Comparison of ENCODE assay signal across 20 cellular contexts in the genomic region with DNA sequence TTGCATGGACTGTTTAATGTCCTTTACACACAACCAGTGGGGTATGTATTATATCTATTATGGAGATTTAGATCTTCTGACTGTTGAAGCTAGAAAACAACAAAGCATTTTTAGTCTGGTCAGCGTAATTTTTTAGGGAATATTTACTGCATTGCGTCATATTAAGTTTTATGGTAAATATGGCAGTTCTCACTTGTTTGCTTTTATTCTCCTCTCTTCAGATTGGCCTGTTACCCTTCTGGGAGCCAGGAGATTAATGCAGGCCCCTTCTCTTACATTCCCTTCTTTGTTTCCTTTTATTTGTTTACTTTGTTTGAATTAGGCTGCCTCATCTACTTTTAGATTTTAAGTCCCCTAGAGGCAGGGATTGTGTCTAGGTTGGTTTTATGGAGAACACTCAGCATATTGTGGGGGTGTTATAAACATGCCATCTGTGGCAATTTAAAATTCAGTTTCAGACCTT. TPM values are rescaled to one million over a fixed set of nuclear protein-coding genes. Genes with fewer than 3 reads are reported as not detected.
DNase-seq lines count a peak whose midpoint lies in the region; ATAC-seq, FAIRE-seq and TF ChIP-seq lines count a peak whose summit lies in the region.
"Had no signal": no experiment of that assay in that cellular context is flagged by ENCODE, and none has a peak within 500 bp of the region (broad histone marks: within the 10 kb centered on the region; RNA-seq: fewer than 3 reads in every experiment).

No MANE protein-coding gene starts in this region.

- H3K36me3 Mint-ChIP-seq in progenitor cell of endocrine pancreas (ENCODE audit: insufficient read depth), result peaks cover 12% of the 10 kb centered on the region

- DNase-seq in NCI-H2029 treated with DMSO at 0.1 percent for 48 hours (lab: John Stamatoyannopoulos, UW) (peak; percentile 10), NCI-H2029 (lab: John Stamatoyannopoulos, UW) (no peak), NCI-H69 (lab: John Stamatoyannopoulos, UW) (peak; percentile 73), progenitor cell of endocrine pancreas (ENCODE audit: low spot score, unreplicated experiment) (no peak), GM12892 (ENCODE audit: insufficient read length) (no peak)
- DNase-seq in activated CD4-positive, CD25-positive, alpha-beta regulatory T cell (lab: John Stamatoyannopoulos, UW), result no peak
- DNase-seq: activated CD4-positive, alpha-beta T cell treated with anti-CD3 and anti-CD28 coated beads, Interleukin-2, amount 50 U/mL, for 4 hours; activated gamma-delta T cell; cortex of kidney; GDM1; hypothalamus; KBM-7; MV-4-11; NCI-H187; NCI-H510A treated with DMSO at 0.1 percent for 48 hours; sigmoid colon; T-helper 2 cell; WERI-Rb-1 had no signal

- peaks cover 20% of the 10 kb centered on the region for H3K4me1 Mint-ChIP-seq in progenitor cell of endocrine pancreas (ENCODE audit: low read depth)

- H3K9me3 Mint-ChIP-seq in progenitor cell of endocrine pancreas (ENCODE audit: low read depth), result no peaks in the 10 kb centered on the region

- no peak overlapping the region for H3K4me3 Mint-ChIP-seq in progenitor cell of endocrine pancreas (ENCODE audit: low read depth)

- no peak for TF ChIP-seq POLR2A in GM12892 (IDR thresholded peaks at IDR 0.05; ENCODE audit: low read depth, low read length)

- no peak for TF ChIP-seq CTCF in progenitor cell of endocrine pancreas (IDR thresholded peaks at IDR 0.05; ENCODE audit: unreplicated experiment)

- ATAC-seq in HG02840 (IDR thresholded peaks at IDR 0.05; ENCODE audit: low FRiP score, unreplicated experiment), result no peak

- peak overlapping the region; percentile 45 for H3K27ac Mint-ChIP-seq in progenitor cell of endocrine pancreas

- FAIRE-seq in endometrium (lab: Jason Lieb, UNC) (peak; percentile 72), GM12892 (lab: Jason Lieb, UNC) (no peak)

- no peaks in the 10 kb centered on the region for H3K27me3 Mint-ChIP-seq in progenitor cell of endocrine pancreas

RNA-seq across cellular contexts. Expression of a gene that starts 13.8 kb away (rescaled TPM):
- total RNA-seq in progenitor cell of endocrine pancreas, result 31.8 and 33.3 TPM in 2 replicates
- 13.1 TPM for polyA plus RNA-seq in GM12892 (2012; ENCODE audit: missing spikeins)

RNA-seq across cellular contexts. Expression of a gene that starts 36.6 kb away (rescaled TPM):
- 53.5 and 60.7 TPM in 2 replicates for total RNA-seq in progenitor cell of endocrine pancreas
- 66.4 TPM for polyA plus RNA-seq in GM12892 (2012; ENCODE audit: missing spikeins)

Comparison
In these comparisons a context has a peak if more than half of its experiments do, and no peak if none do; other contexts are left out.
1. DNase-seq: peak in NCI-H2029 treated with DMSO at 0.1 percent for 48 hours (single experiment) and NCI-H69 (single experiment); none in NCI-H2029 (single experiment), progenitor cell of endocrine pancreas (single experiment), activated CD4-positive, CD25-positive, alpha-beta regulatory T cell (0 of 4) and GM12892 (single experiment).